ENCODE assay signal across 1 cellular context in the genomic region with DNA sequence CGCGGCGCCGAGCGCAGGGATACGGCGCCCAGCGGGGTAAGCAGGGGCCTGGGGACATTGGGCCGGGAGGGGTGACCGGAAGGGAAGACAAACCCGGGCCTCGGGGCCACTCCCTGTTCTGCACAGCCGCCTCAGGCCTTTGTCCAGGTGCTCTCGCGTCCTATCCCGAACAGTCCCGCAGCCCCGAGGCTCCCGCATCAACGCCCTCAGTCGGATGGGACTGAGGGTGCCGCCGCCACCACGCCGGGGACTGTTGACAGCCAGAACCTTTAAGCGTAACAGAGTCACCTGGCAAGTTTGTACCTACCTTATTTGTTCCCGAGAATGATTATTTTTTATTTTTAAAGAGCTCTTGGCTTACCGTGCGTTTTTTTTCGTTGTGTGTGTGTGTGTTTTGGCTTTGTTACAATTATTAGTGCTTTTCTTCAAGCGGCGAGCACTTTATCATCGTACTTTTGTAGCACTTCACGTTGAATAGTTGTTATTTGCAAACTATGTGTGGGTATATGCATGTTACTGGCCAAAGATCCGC.
TF ChIP-seq lines count a peak whose summit lies in the region.

No MANE protein-coding gene starts in this region.

TF ChIP-seq in endothelial cell of umbilical vein, 7 proteins besides CTCF, POLR2A, EP300 and RAD21 (continued from another document):
- TF ChIP-seq POLR2AphosphoS5 (IDR thresholded peaks at IDR 0.05; ENCODE audit: insufficient read depth, low read depth, low read length) (no peak), MYC (IDR thresholded peaks at IDR 0.05; ENCODE audit: low read depth, low read length) (no peak), GATA2 (IDR thresholded peaks at IDR 0.05; ENCODE audit: insufficient read depth, insufficient read length, low read depth, low read length) (no peak), JUN (IDR thresholded peaks at IDR 0.05; ENCODE audit: borderline replicate concordance, insufficient read depth, insufficient read length, low read depth) (no peak), FOS (IDR thresholded peaks at IDR 0.05; ENCODE audit: borderline replicate concordance, insufficient read depth, low read length) (no peak)
TF ChIP-seq in endothelial cell of umbilical vein: peak in this region for 0.
